ENCODE assay signal across 23 cellular contexts in the genomic region with DNA sequence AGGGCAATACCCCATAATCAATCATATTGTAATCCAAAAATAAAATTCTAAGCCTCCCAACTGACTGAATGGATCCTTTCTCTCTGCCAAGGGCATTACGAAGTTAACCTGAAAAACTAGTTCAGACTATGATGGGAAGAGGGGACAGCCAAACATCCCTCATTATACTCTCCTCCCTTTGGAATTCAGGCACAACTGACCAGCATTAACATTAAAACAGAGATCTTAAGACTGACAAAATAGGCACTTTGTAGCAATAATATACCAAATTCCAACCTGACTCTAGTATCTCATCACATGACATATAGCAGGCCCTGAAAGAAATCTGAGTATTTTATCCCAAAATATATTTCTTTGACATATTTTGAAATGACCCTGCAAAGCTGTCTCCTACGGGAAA. TPM values are rescaled to one million over a fixed set of nuclear protein-coding genes. Genes with fewer than 3 reads are reported as not detected.
"Had no signal": no experiment of that assay in that cellular context is flagged by ENCODE, and none has a peak within 500 bp of the region (broad histone marks: within the 10 kb centered on the region; RNA-seq: fewer than 3 reads in every experiment).

No MANE protein-coding gene starts in this region.

- H3K27ac ChIP-seq: dorsolateral prefrontal cortex, gastrocnemius medialis, heart right ventricle, psoas muscle, right lobe of liver, testis, tibial nerve had no signal

- H3K4me1 ChIP-seq: gastrocnemius medialis, heart right ventricle, psoas muscle, right lobe of liver, testis, tibial nerve had no signal

- H3K4me3 ChIP-seq: dorsolateral prefrontal cortex, gastrocnemius medialis, heart right ventricle, lung, psoas muscle, right lobe of liver, testis, tibial nerve had no signal

- H3K36me3 ChIP-seq: gastrocnemius medialis, heart right ventricle, right lobe of liver, tibial nerve had no signal

- H3K9me3 ChIP-seq: gastrocnemius medialis, heart right ventricle, psoas muscle, right lobe of liver, testis, tibial nerve had no signal

- ATAC-seq: esophagus mucosa; gastrocnemius medialis; heart right ventricle; left colon; left ventricle myocardium superior; naive thymus-derived CD4-positive, alpha-beta T cell; psoas muscle; right lobe of liver; stimulated activated memory B cell treated with anti-CD40 and anti-IgM and Interleukin-4, amounts not matched to agents 10 μg/mL and 1 μg/mL and 100 μg/mL, for 72 hours had no signal

- H3K27ac Mint-ChIP-seq: naive thymus-derived CD4-positive, alpha-beta T cell; nephron progenitor cell; stimulated activated memory B cell treated with anti-CD40 and anti-IgM and Interleukin-4, amounts not matched to agents 10 μg/mL and 1 μg/mL and 100 μg/mL, for 72 hours; stimulated activated naive CD8-positive, alpha-beta T cell treated with anti-CD3 and anti-CD28 coated beads, Interleukin-15, Interleukin-2, amounts not matched to agents 100 ng/mL and 50 ng/mL, for 24 hours had no signal

- FAIRE-seq: endometrium had no signal

- H3K4me1 Mint-ChIP-seq: naive thymus-derived CD4-positive, alpha-beta T cell; stimulated activated memory B cell treated with anti-CD40 and anti-IgM and Interleukin-4, amounts not matched to agents 10 μg/mL and 1 μg/mL and 100 μg/mL, for 72 hours had no signal

- H3K9me3 Mint-ChIP-seq: naive thymus-derived CD4-positive, alpha-beta T cell; stimulated activated memory B cell treated with anti-CD40 and anti-IgM and Interleukin-4, amounts not matched to agents 10 μg/mL and 1 μg/mL and 100 μg/mL, for 72 hours; stimulated activated naive CD8-positive, alpha-beta T cell treated with anti-CD3 and anti-CD28 coated beads, Interleukin-15, Interleukin-2, amounts not matched to agents 100 ng/mL and 50 ng/mL, for 24 hours had no signal

- H3K4me3 Mint-ChIP-seq: naive thymus-derived CD4-positive, alpha-beta T cell; nephron progenitor cell; stimulated activated memory B cell treated with anti-CD40 and anti-IgM and Interleukin-4, amounts not matched to agents 10 μg/mL and 1 μg/mL and 100 μg/mL, for 72 hours; stimulated activated naive CD8-positive, alpha-beta T cell treated with anti-CD3 and anti-CD28 coated beads, Interleukin-15, Interleukin-2, amounts not matched to agents 100 ng/mL and 50 ng/mL, for 24 hours had no signal

- DNase-seq: cortex of kidney; dorsolateral prefrontal cortex; effector CD8-positive, alpha-beta T cell; gastrocnemius medialis; heart right ventricle; hypothalamus; left colon; left ventricle myocardium superior; mesenchymal stem cell; naive thymus-derived CD4-positive, alpha-beta T cell; nephron progenitor cell; psoas muscle; retina; right lobe of liver; stimulated activated CD4-positive, alpha-beta T cell treated with anti-CD3 and anti-CD28 coated beads, Interleukin-4, amount 100 ng/mL, for 1 hour; stimulated activated CD8-positive, alpha-beta memory T cell treated with anti-CD3 and anti-CD28 coated beads, Interleukin-4, amount 100 ng/mL, for 48 hours; testis had no signal

- H3K27me3 ChIP-seq: dorsolateral prefrontal cortex, gastrocnemius medialis, heart right ventricle, right lobe of liver, testis, tibial nerve had no signal

- H3K36me3 Mint-ChIP-seq: naive thymus-derived CD4-positive, alpha-beta T cell; stimulated activated memory B cell treated with anti-CD40 and anti-IgM and Interleukin-4, amounts not matched to agents 10 μg/mL and 1 μg/mL and 100 μg/mL, for 72 hours had no signal

RNA-seq across cellular contexts. Expression of gene SPP1, which starts 55.0 kb away (rescaled TPM):
- polyA plus RNA-seq: naive thymus-derived CD4-positive, alpha-beta T cell had no signal
